In the genomic region with DNA sequence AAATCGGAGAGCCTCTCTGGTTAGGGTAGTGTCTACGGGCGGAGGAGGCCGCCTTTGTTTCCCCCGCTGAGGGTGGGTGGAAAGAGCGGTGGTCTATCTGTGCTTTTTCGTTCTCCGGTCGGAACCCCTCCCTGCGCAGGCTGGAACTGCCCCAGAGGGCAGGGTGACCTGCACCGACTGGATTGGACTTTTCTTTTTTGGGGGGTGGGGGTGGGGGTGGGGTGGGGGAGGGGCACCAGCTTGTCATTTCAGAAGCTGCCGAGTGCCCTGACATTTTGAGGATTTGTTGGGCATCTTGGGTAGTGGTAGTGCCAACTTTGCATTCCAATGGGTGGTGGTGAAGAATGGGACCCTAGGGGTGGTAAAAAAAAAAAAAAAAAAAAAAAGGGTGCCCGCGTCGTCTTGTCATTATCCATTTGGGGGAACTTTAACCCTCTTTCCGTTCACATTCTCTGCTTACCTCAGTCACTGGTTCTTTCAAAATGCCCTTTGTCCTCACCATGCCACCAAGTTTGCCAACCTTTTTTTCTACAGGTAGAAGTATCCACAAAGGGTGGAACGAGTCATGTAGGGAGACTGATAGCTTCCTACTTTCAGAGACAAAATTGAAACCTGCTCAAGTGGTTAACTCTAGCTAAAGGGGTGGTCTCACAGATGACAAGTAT, we compare ENCODE assay signal across 1 cellular context.
A peak's percentile ranks its signal among the peaks of the same experiment; 100 is the strongest.
TF ChIP-seq lines count a peak whose summit lies in the region.

No MANE protein-coding gene starts in this region.

TF ChIP-seq in K562, 482 proteins besides CTCF, POLR2A, EP300 and RAD21 (continued from another document):
- TF ChIP-seq, protein P1, sequence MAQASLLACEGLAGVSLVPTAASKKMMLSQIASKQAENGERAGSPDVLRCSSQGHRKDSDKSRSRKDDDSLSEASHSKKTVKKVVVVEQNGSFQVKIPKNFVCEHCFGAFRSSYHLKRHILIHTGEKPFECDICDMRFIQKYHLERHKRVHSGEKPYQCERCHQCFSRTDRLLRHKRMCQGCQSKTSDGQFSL (CRISPR knock-in tag; IDR thresholded peaks at IDR 0.05) = no peak; the same call in 1 of the 2 replicates
- TF ChIP-seq, protein P1 (tag; IDR thresholded peaks at IDR 0.05) = peak in 1 of 2 experiments; percentile 47; a peak in 1 of 4 replicates
- TF ChIP-seq VEZF1 (CRISPR knock-in tag; IDR thresholded peaks at IDR 0.05) (0 out of 2 replicates have a peak, but pooled peaks have one; percentile 31), CREB5 (CRISPR knock-in tag; IDR thresholded peaks at IDR 0.05) (no peak), SMARCA4 (IDR thresholded peaks at IDR 0.05) (no peak), MEIS2 (IDR thresholded peaks at IDR 0.05; ENCODE audit: partially characterized antibody) (peak; percentile 38), PKNOX1 (IDR thresholded peaks at IDR 0.05) (peak; percentile 32; the same call in 1 of the 2 replicates), PBX2 (CRISPR knock-in tag; IDR thresholded peaks at IDR 0.05; ENCODE audit: low read depth) (no peak), PBX2 (tag; conservative IDR thresholded peaks at IDR 0.05; ENCODE audit: low read depth) (0 out of 2 replicates have a peak, but pooled peaks have one; percentile 28), ZNF384 (IDR thresholded peaks at IDR 0.05; ENCODE audit: low read depth, low read length) (peak; percentile 26; the same call in 1 of the 2 replicates), SMAD4 (CRISPR knock-in tag; conservative IDR thresholded peaks at IDR 0.05) (no peak), ZFP91 (CRISPR knock-in tag; IDR thresholded peaks at IDR 0.05) (no peak), ETS2 (tag; IDR thresholded peaks at IDR 0.05; ENCODE audit: borderline replicate concordance, poor library complexity, severe bottlenecking) (no peak), TAF1 (IDR thresholded peaks at IDR 0.05; ENCODE audit: control insufficient read depth, extremely low read depth, insufficient read depth, low read length, severe bottlenecking) (peak; percentile 2)
- TF ChIP-seq, protein P2, sequence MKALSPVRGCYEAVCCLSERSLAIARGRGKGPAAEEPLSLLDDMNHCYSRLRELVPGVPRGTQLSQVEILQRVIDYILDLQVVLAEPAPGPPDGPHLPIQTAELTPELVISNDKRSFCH (CRISPR knock-in tag; IDR thresholded peaks at IDR 0.05) = no peak
- TF ChIP-seq, protein P2 (tag; IDR thresholded peaks at IDR 0.05) = no peak
